Comparison of ENCODE assay signal across 15 cellular contexts in genomic region chr17:67700037-67700436, GRCh38.
"Had no signal": no experiment of that assay in that cellular context is flagged by ENCODE, and none has a peak within 500 bp of the region (broad histone marks: within the 10 kb centered on the region; RNA-seq: fewer than 3 reads in every experiment).

No MANE protein-coding gene starts in this region.

- H3K4me3 ChIP-seq: ascending aorta, lung had no signal

- H3K4me3 Mint-ChIP-seq: activated CD4-positive, alpha-beta memory T cell treated with anti-CD3 and anti-CD28 coated beads, Interleukin-2, amount 10 ng/mL, durations not matched to agents 7 days and 5 days; activated CD4-positive, alpha-beta T cell treated with anti-CD3 and anti-CD28 coated beads for 36 hours; activated naive CD8-positive, alpha-beta T cell treated with anti-CD3 and anti-CD28 coated beads, Interleukin-2, amount 50 U/mL, for 24 hours; activated T-helper 1 cell treated with anti-CD3 and anti-CD28 coated beads, Interleukin-12 subunit alpha, Interleukin-12 subunit beta, Interleukin-2, Interleukin-4 antibody, amounts not matched to agents 30 ng/mL and 10 ng/mL and 1 ng/mL, durations not matched to agents 14 hours and 24 hours and 36 hours; natural killer cell; type B pancreatic cell had no signal

- H3K4me1 Mint-ChIP-seq: activated CD4-positive, alpha-beta memory T cell treated with anti-CD3 and anti-CD28 coated beads, Interleukin-2, amount 10 ng/mL, durations not matched to agents 7 days and 5 days; activated CD4-positive, alpha-beta T cell treated with anti-CD3 and anti-CD28 coated beads for 36 hours; activated naive CD8-positive, alpha-beta T cell treated with anti-CD3 and anti-CD28 coated beads, Interleukin-2, amount 50 U/mL, for 24 hours; natural killer cell had no signal

- H3K36me3 Mint-ChIP-seq: natural killer cell, type B pancreatic cell had no signal

- H3K4me1 ChIP-seq: ascending aorta had no signal

- H3K27me3 ChIP-seq: ascending aorta had no signal

- H3K27ac Mint-ChIP-seq: activated CD4-positive, alpha-beta memory T cell treated with anti-CD3 and anti-CD28 coated beads, Interleukin-2, amount 10 ng/mL, durations not matched to agents 7 days and 5 days; activated CD4-positive, alpha-beta T cell treated with anti-CD3 and anti-CD28 coated beads for 36 hours; activated naive CD8-positive, alpha-beta T cell treated with anti-CD3 and anti-CD28 coated beads, Interleukin-2, amount 50 U/mL, for 24 hours; activated T-helper 1 cell treated with anti-CD3 and anti-CD28 coated beads, Interleukin-12 subunit alpha, Interleukin-12 subunit beta, Interleukin-2, Interleukin-4 antibody, amounts not matched to agents 30 ng/mL and 10 ng/mL and 1 ng/mL, durations not matched to agents 14 hours and 24 hours and 36 hours; type B pancreatic cell had no signal

- H3K9me3 Mint-ChIP-seq: activated CD4-positive, alpha-beta memory T cell treated with anti-CD3 and anti-CD28 coated beads, Interleukin-2, amount 10 ng/mL, durations not matched to agents 7 days and 5 days; activated naive CD8-positive, alpha-beta T cell treated with anti-CD3 and anti-CD28 coated beads, Interleukin-2, amount 50 U/mL, for 24 hours; activated T-helper 1 cell treated with anti-CD3 and anti-CD28 coated beads, Interleukin-12 subunit alpha, Interleukin-12 subunit beta, Interleukin-2, Interleukin-4 antibody, amounts not matched to agents 30 ng/mL and 10 ng/mL and 1 ng/mL, durations not matched to agents 14 hours and 24 hours and 36 hours; natural killer cell; type B pancreatic cell had no signal

- DNase-seq: activated CD4-positive, alpha-beta memory T cell treated with anti-CD3 and anti-CD28 coated beads, Interleukin-2, amount 10 ng/mL, durations not matched to agents 7 days and 5 days; activated CD4-positive, alpha-beta T cell treated with anti-CD3 and anti-CD28 coated beads for 36 hours; activated CD8-positive, alpha-beta memory T cell treated with anti-CD3 and anti-CD28 coated beads, Interleukin-2, amount 50 U/mL, for 4 hours; activated naive CD4-positive, alpha-beta T cell treated with Interleukin-2 at 50 U/mL for 16 hours; activated naive CD8-positive, alpha-beta T cell treated with anti-CD3 and anti-CD28 coated beads, Interleukin-2, amount 50 U/mL, for 24 hours; foreskin melanocyte; head of caudate nucleus; left cardiac atrium; natural killer cell; stimulated activated CD4-positive, alpha-beta T cell treated with anti-CD3 and anti-CD28 coated beads, Interleukin-2, amount 100 ng/mL, for 48 hours; stimulated activated naive CD4-positive, alpha-beta T cell treated with Interleukin-2 at 50 U/mL for 16 hours had no signal

- ATAC-seq: activated CD4-positive, alpha-beta T cell treated with anti-CD3 and anti-CD28 coated beads for 36 hours; activated naive CD8-positive, alpha-beta T cell treated with anti-CD3 and anti-CD28 coated beads, Interleukin-2, amount 50 U/mL, for 24 hours; left cardiac atrium; natural killer cell had no signal

- H3K27me3 Mint-ChIP-seq: activated CD4-positive, alpha-beta T cell treated with anti-CD3 and anti-CD28 coated beads for 36 hours; activated naive CD8-positive, alpha-beta T cell treated with anti-CD3 and anti-CD28 coated beads, Interleukin-2, amount 50 U/mL, for 24 hours; type B pancreatic cell had no signal

- H3K27ac ChIP-seq: ascending aorta had no signal

- H3K9me3 ChIP-seq: ascending aorta had no signal

- H3K36me3 ChIP-seq: ascending aorta had no signal
